In the genomic region with DNA sequence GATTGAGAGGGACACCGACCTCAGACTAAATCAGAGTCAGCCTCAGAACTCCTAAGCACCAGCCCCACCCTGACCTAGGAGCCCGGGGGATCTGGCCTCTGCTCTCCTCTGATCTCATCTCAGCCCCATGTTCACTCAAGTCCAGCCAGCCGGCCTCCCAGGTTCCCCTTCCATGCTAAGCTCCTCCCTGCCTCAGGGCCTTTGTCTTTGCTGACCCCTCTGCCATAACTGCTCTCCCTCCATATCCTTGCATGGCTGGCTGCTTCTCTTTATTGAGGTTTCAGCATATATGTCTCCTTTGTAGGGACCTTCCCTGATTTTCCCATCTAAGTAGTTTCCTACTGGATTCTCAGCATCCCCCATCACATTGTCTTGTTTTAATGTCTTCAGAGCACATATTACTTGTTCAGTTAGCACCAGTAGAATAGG, we compare ENCODE assay signal across 11 cellular contexts. TPM values are rescaled to one million over a fixed set of nuclear protein-coding genes. Genes with fewer than 3 reads are reported as not detected.
DNase-seq lines count a peak whose midpoint lies in the region; ATAC-seq, FAIRE-seq and TF ChIP-seq lines count a peak whose summit lies in the region.
"Had no signal": no experiment of that assay in that cellular context is flagged by ENCODE, and none has a peak within 500 bp of the region (broad histone marks: within the 10 kb centered on the region; RNA-seq: fewer than 3 reads in every experiment).

No MANE protein-coding gene starts in this region.

- H3K4me3 Mint-ChIP-seq in stimulated activated naive CD8-positive, alpha-beta T cell treated with anti-CD3 and anti-CD28 coated beads, Interleukin-15, Interleukin-2, amounts not matched to agents 100 ng/mL and 50 ng/mL, for 24 hours: peak overlapping the region; percentile 72

- FAIRE-seq in H54 (lab: Jason Lieb, UNC): no peak

- intact Hi-C loops in body of pancreas (cut with DNase I): no loop called here

- H3K27ac ChIP-seq in body of pancreas (peak overlapping the region in 3 of 4 donors; percentile 62 to 80 (median 62)), muscle layer of duodenum (ENCODE audit: low read length) (peak overlapping the region; percentile 93)

- H3K9me3 ChIP-seq in body of pancreas (no peaks in the 10 kb centered on the region), muscle layer of duodenum (ENCODE audit: control insufficient read depth in 1 of 2, low read length in 2 of 2) (no peaks in the 10 kb centered on the region)

- no peaks in the 10 kb centered on the region for H3K36me3 Mint-ChIP-seq in stimulated activated naive CD8-positive, alpha-beta T cell treated with anti-CD3 and anti-CD28 coated beads, Interleukin-15, Interleukin-2, amounts not matched to agents 100 ng/mL and 50 ng/mL, for 24 hours (ENCODE audit: low read depth)
- H3K36me3 Mint-ChIP-seq: CD4-positive, CD25-positive, alpha-beta regulatory T cell had no signal

- H3K4me1 ChIP-seq in body of pancreas (no peaks in the 10 kb centered on the region), muscle layer of duodenum (ENCODE audit: control insufficient read depth in 1 of 2, insufficient read depth in 2 of 2, low read length in 2 of 2) (peaks cover 0 to 11% of the 10 kb centered on the region in 2 donors)

- no peak for DNase-seq in stimulated activated naive CD8-positive, alpha-beta T cell treated with anti-CD3 and anti-CD28 coated beads, Interleukin-15, Interleukin-2, amounts not matched to agents 100 U/mL and 50 U/mL, for 24 hours
- no peak for DNase-seq in body of pancreas
- DNase-seq in Kasumi-1 (lab: John Stamatoyannopoulos, UW): no peak
- DNase-seq in amniotic stem cell (lab: John Stamatoyannopoulos, UW): no peak
- DNase-seq in H54 (ENCODE audit: insufficient read length, low spot score): no peak
- DNase-seq: NCI-H748 treated with DMSO at 0.1 percent for 48 hours had no signal

- TF ChIP-seq POLR2A in body of pancreas (IDR thresholded peaks at IDR 0.05) (peak in 1 of 3 donors; percentile 10), H54 (IDR thresholded peaks at IDR 0.05; ENCODE audit: low read depth, low read length) (no peak)

- H3K27me3 Mint-ChIP-seq in stimulated activated naive CD8-positive, alpha-beta T cell treated with anti-CD3 and anti-CD28 coated beads, Interleukin-15, Interleukin-2, amounts not matched to agents 100 ng/mL and 50 ng/mL, for 24 hours: peaks cover 4% of the 10 kb centered on the region

- ATAC-seq in stimulated activated naive CD8-positive, alpha-beta T cell treated with anti-CD3 and anti-CD28 coated beads, Interleukin-15, Interleukin-2, amounts not matched to agents 100 U/mL and 50 U/mL, for 24 hours: no peak
- ATAC-seq in body of pancreas: no peak
- ATAC-seq in HG03460 (IDR thresholded peaks at IDR 0.05; ENCODE audit: unreplicated experiment): no peak

- H3K27me3 ChIP-seq in body of pancreas (peaks cover 0 to 5% of the 10 kb centered on the region in 2 donors), muscle layer of duodenum (ENCODE audit: low read depth, low read length) (no peaks in the 10 kb centered on the region)

- H3K36me3 ChIP-seq in body of pancreas (replicated peaks in 1 of 2; ENCODE audit: insufficient read depth in 1 of 2, low read depth in 2 of 2) (no peaks in the 10 kb centered on the region), muscle layer of duodenum (ENCODE audit: control insufficient read depth in 1 of 2, insufficient read depth in 2 of 2, low read length in 2 of 2) (no peaks in the 10 kb centered on the region)

- peak overlapping the region; percentile 72 for H3K27ac Mint-ChIP-seq in stimulated activated naive CD8-positive, alpha-beta T cell treated with anti-CD3 and anti-CD28 coated beads, Interleukin-15, Interleukin-2, amounts not matched to agents 100 ng/mL and 50 ng/mL, for 24 hours

- WGBS in body of pancreas, 2 donors: 45 to 65% methylated on average over 3 of the region's 3 CpGs

- no peaks in the 10 kb centered on the region for H3K9me3 Mint-ChIP-seq in stimulated activated naive CD8-positive, alpha-beta T cell treated with anti-CD3 and anti-CD28 coated beads, Interleukin-15, Interleukin-2, amounts not matched to agents 100 ng/mL and 50 ng/mL, for 24 hours
- H3K9me3 Mint-ChIP-seq: activated T-helper 1 cell treated with anti-CD3 and anti-CD28 coated beads, Interleukin-12 subunit alpha, Interleukin-12 subunit beta, Interleukin-2, Interleukin-4 antibody, amounts not matched to agents 30 ng/mL and 10 ng/mL and 1 ng/mL, durations not matched to agents 14 hours and 24 hours and 36 hours had no signal

- no peak for TF ChIP-seq CTCF in body of pancreas (IDR thresholded peaks at IDR 0.05)

- H3K4me3 ChIP-seq in body of pancreas: no peak overlapping the region
- H3K4me3 ChIP-seq in muscle layer of duodenum (ENCODE audit: low read depth in 1 of 2, low read length in 2 of 2): peak overlapping the region; percentile 61 to 88

- peaks cover 33% of the 10 kb centered on the region for H3K4me1 Mint-ChIP-seq in stimulated activated naive CD8-positive, alpha-beta T cell treated with anti-CD3 and anti-CD28 coated beads, Interleukin-15, Interleukin-2, amounts not matched to agents 100 ng/mL and 50 ng/mL, for 24 hours (ENCODE audit: low read depth)

RNA-seq across cellular contexts. Expression of a gene that starts 0.8 kb away (rescaled TPM):
- 1 to 10 TPM; 2.0 to 6.2 TPM for total RNA-seq in body of pancreas

RNA-seq across cellular contexts. Expression of a gene that starts 18.7 kb away (rescaled TPM):
- total RNA-seq in body of pancreas: 1 to 10 TPM; 1.0 to 3.3 TPM

RNA-seq across cellular contexts. Expression of a gene that starts 28.5 kb away (rescaled TPM):
- 10 to 100 TPM in 1 of 2 donors, 1 to 10 TPM in 1; 9.3 to 12.2 TPM for total RNA-seq in body of pancreas
- total RNA-seq: CD4-positive, CD25-positive, alpha-beta regulatory T cell had no signal

RNA-seq across cellular contexts. Expression of a gene that starts 38.8 kb away (rescaled TPM):
- 10 to 100 TPM; 59.9 to 62.6 TPM for total RNA-seq in body of pancreas

RNA-seq across cellular contexts. Expression of a gene that starts 46.4 kb away (rescaled TPM):
- total RNA-seq in body of pancreas: 10 to 100 TPM; 22.1 to 27.0 TPM

Comparison
In these comparisons a context has a peak if more than half of its experiments do, and no peak if none do; other contexts are left out.
1. H3K4me3 ChIP-seq: peak in muscle layer of duodenum (2 of 2); none in body of pancreas (0 of 2).